9 cellular contexts compared by ENCODE assay signal in genomic region chr1:53947172-53947835, GRCh38. TPM values are rescaled to one million over a fixed set of nuclear protein-coding genes. Genes with fewer than 3 reads are reported as not detected.
DNase-seq lines count a peak whose midpoint lies in the region; ATAC-seq, FAIRE-seq and TF ChIP-seq lines count a peak whose summit lies in the region.
"Had no signal": no experiment of that assay in that cellular context is flagged by ENCODE, and none has a peak within 500 bp of the region (broad histone marks: within the 10 kb centered on the region; RNA-seq: fewer than 3 reads in every experiment).

No MANE protein-coding gene starts in this region.

- H3K4me3 ChIP-seq in AG09309 (ENCODE audit: control insufficient read depth, low read depth, low read length) = peak overlapping the region; percentile 88
- H3K4me3 ChIP-seq in Jurkat, Clone E6-1 (ENCODE audit: low read length) = peak overlapping the region; percentile 70

- H3K36me3 Mint-ChIP-seq in naive B cell = no peaks in the 10 kb centered on the region

- peak overlapping the region; percentile 82 to 96 (median 89) for H3K4me3 Mint-ChIP-seq in naive B cell

- H3K27ac ChIP-seq in caudate nucleus (ENCODE audit: low read depth, low read length) = peak overlapping the region; percentile 89

- no peak for DNase-seq in AG09309 (ENCODE audit: low read depth)
- DNase-seq in Jurkat, Clone E6-1 (ENCODE audit: low read depth, low spot score) = no peak
- no peak for DNase-seq in caudate nucleus (lab: John Stamatoyannopoulos, UW)
- no peak for DNase-seq in naive B cell
- DNase-seq in NCI-H226 = no peak
- no peak for DNase-seq in HPDE6-E6E7 (ENCODE audit: extremely low spot score)
- no peak for DNase-seq in D721Med (ENCODE audit: insufficient read length, low spot score)

- peak overlapping the region in 5 of 6 donors; percentile 39 to 83 (median 69) for H3K27ac Mint-ChIP-seq in naive B cell

- ATAC-seq in naive B cell (ENCODE audit: low read depth in 2 of 2) (no peak), HG03378 (IDR thresholded peaks at IDR 0.05; ENCODE audit: unreplicated experiment) (no peak)

- H3K4me1 Mint-ChIP-seq in naive B cell = peaks cover 31 to 40% (median 31%) of the 10 kb centered on the region in 3 donors

- no peak for TF ChIP-seq CTCF in AG09309 (IDR thresholded peaks at IDR 0.05; ENCODE audit: control insufficient read depth, insufficient read depth, low read depth, low read length, missing control alignments)
- no peak for TF ChIP-seq CTCF in D721Med (IDR thresholded peaks at IDR 0.05; ENCODE audit: insufficient read depth, missing control alignments)

- H3K9me3 Mint-ChIP-seq in naive B cell = no peaks in the 10 kb centered on the region

- H3K27me3 Mint-ChIP-seq in naive B cell = no peaks in the 10 kb centered on the region

- no peak for FAIRE-seq in D721Med (lab: Jason Lieb, UNC)
- FAIRE-seq: TTC549 had no signal

RNA-seq across cellular contexts. Expression of gene LRRC42, which starts 1.2 kb away (rescaled TPM):
- polyA plus RNA-seq in Jurkat, Clone E6-1 (2012; ENCODE audit: insufficient read depth, insufficient read length) = 45.8 TPM
- polyA plus RNA-seq in naive B cell (ENCODE audit: low read depth in 6 of 6) = 10 to 100 TPM in 1 of 6 donors, 1 to 10 TPM in 5; 5.4 to 11.1 (median 7.8) TPM

RNA-seq across cellular contexts. Expression of gene IFT25, which starts 1.8 kb away (rescaled TPM):
- 76.9 TPM for polyA plus RNA-seq in Jurkat, Clone E6-1 (2012; ENCODE audit: insufficient read depth, insufficient read length)
- 10 to 100 TPM; 41.5 to 66.8 (median 51.5) TPM for polyA plus RNA-seq in naive B cell (ENCODE audit: low read depth in 6 of 6)

RNA-seq across cellular contexts. Expression of gene DIO1, which starts 53.3 kb away (rescaled TPM):
- not detected for polyA plus RNA-seq in Jurkat, Clone E6-1 (2012; ENCODE audit: insufficient read depth, insufficient read length)
- not detected for polyA plus RNA-seq in naive B cell (ENCODE audit: low read depth in 6 of 6)

RNA-seq across cellular contexts. Expression of gene YIPF1, which starts 57.7 kb away (rescaled TPM):
- 26.5 TPM for polyA plus RNA-seq in Jurkat, Clone E6-1 (2012; ENCODE audit: insufficient read depth, insufficient read length)
- polyA plus RNA-seq in naive B cell (ENCODE audit: low read depth in 6 of 6) = 10 to 100 TPM; 20.7 to 41.1 (median 24.3) TPM
